23 cellular contexts compared by ENCODE assay signal in the genomic region with DNA sequence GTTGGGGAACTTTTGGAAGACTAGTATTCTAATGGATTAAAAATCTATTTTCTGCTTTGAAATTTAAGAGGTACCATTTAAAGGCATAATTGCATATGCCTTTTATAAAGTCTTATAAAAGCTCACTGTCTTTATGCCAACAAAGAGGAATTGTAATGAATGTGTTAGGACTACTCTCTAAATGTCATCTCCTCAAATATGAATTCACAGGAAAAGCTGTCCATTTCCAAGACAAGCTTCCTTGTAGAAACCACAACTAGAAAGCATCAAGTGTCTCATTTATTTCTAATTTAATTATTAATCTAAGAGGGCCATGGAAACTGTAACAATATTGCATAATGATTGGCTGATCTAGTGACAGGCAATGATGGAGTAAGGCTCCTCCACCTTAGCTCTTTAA.
"Had no signal": no experiment of that assay in that cellular context is flagged by ENCODE, and none has a peak within 500 bp of the region (broad histone marks: within the 10 kb centered on the region; RNA-seq: fewer than 3 reads in every experiment).

No MANE protein-coding gene starts in this region.

- H3K9me3 ChIP-seq: colonic mucosa, esophagus muscularis mucosa, gastrocnemius medialis, gastroesophageal sphincter had no signal

- H3K27ac ChIP-seq: colonic mucosa, coronary artery, dorsolateral prefrontal cortex, epithelial cell of prostate, esophagus muscularis mucosa, esophagus squamous epithelium, foreskin keratinocyte, gastrocnemius medialis, gastroesophageal sphincter, heart left ventricle, heart right ventricle had no signal

- H3K4me1 ChIP-seq: colonic mucosa, esophagus muscularis mucosa, foreskin keratinocyte, gastrocnemius medialis, gastroesophageal sphincter, heart left ventricle, heart right ventricle had no signal

- H3K36me3 ChIP-seq: colonic mucosa, esophagus muscularis mucosa, esophagus squamous epithelium, gastrocnemius medialis, gastroesophageal sphincter, heart left ventricle, heart right ventricle had no signal

- H3K4me3 ChIP-seq: colonic mucosa, coronary artery, dorsolateral prefrontal cortex, esophagus muscularis mucosa, esophagus squamous epithelium, gastrocnemius medialis, gastroesophageal sphincter, heart left ventricle, heart right ventricle had no signal

- DNase-seq: colonic mucosa; cortex of kidney; dermis blood vessel endothelial cell; dorsolateral prefrontal cortex; effector CD4-positive, alpha-beta T cell; effector CD8-positive, alpha-beta T cell; effector memory CD4-positive, alpha-beta T cell; effector memory CD8-positive, alpha-beta T cell; endodermal cell; erythroblast; esophagus squamous epithelium; foreskin fibroblast; foreskin keratinocyte; gastrocnemius medialis; glutamatergic neuron; head of caudate nucleus; heart left ventricle; heart right ventricle had no signal

- ATAC-seq: effector memory CD8-positive, alpha-beta T cell; esophagus mucosa; foreskin keratinocyte; gastrocnemius medialis; gastroesophageal sphincter; heart left ventricle; heart right ventricle had no signal

- H3K27me3 ChIP-seq: colonic mucosa, dorsolateral prefrontal cortex, esophagus muscularis mucosa, esophagus squamous epithelium, foreskin keratinocyte, gastrocnemius medialis, gastroesophageal sphincter, heart left ventricle, heart right ventricle had no signal
